In genomic region chr9:131174681-131175239, GRCh38 we compare ENCODE assay signal across 13 cellular contexts.
"Had no signal": no experiment of that assay in that cellular context is flagged by ENCODE, and none has a peak within 500 bp of the region (broad histone marks: within the 10 kb centered on the region; RNA-seq: fewer than 3 reads in every experiment).

No MANE protein-coding gene starts in this region.

- H3K27ac ChIP-seq: adrenal gland, foreskin keratinocyte, left ventricle myocardium inferior, pancreas, SK-N-MC, suprapubic skin had no signal

- H3K27ac Mint-ChIP-seq: type B pancreatic cell had no signal

- H3K27me3 ChIP-seq: adrenal gland, foreskin keratinocyte, pancreas, suprapubic skin had no signal

- DNase-seq: adrenal gland; dermis blood vessel endothelial cell; effector memory CD8-positive, alpha-beta T cell; foreskin keratinocyte; left ventricle myocardium inferior; naive thymus-derived CD4-positive, alpha-beta T cell; pancreas; stimulated activated CD4-positive, alpha-beta T cell treated with anti-CD3 and anti-CD28 coated beads, Interleukin-4, amount 100 ng/mL, for 24 hours; stimulated activated naive CD4-positive, alpha-beta T cell treated with Interleukin-2 at 50 U/mL for 16 hours; T-helper 9 cell had no signal

- H3K27me3 Mint-ChIP-seq: effector memory CD8-positive, alpha-beta T cell; naive thymus-derived CD4-positive, alpha-beta T cell; type B pancreatic cell had no signal

- ATAC-seq: effector memory CD8-positive, alpha-beta T cell; foreskin keratinocyte; naive thymus-derived CD4-positive, alpha-beta T cell; pancreas had no signal

- H3K9me3 Mint-ChIP-seq: effector memory CD8-positive, alpha-beta T cell; naive thymus-derived CD4-positive, alpha-beta T cell; type B pancreatic cell had no signal

- H3K4me3 Mint-ChIP-seq: effector memory CD8-positive, alpha-beta T cell; naive thymus-derived CD4-positive, alpha-beta T cell; type B pancreatic cell had no signal

- H3K4me1 ChIP-seq: adrenal gland, foreskin keratinocyte, pancreas, suprapubic skin had no signal

- H3K4me3 ChIP-seq: adrenal gland, left ventricle myocardium inferior, pancreas, SK-N-MC, suprapubic skin had no signal

- H3K9me3 ChIP-seq: adrenal gland, left ventricle myocardium inferior, pancreas, suprapubic skin had no signal
